In the genomic region with DNA sequence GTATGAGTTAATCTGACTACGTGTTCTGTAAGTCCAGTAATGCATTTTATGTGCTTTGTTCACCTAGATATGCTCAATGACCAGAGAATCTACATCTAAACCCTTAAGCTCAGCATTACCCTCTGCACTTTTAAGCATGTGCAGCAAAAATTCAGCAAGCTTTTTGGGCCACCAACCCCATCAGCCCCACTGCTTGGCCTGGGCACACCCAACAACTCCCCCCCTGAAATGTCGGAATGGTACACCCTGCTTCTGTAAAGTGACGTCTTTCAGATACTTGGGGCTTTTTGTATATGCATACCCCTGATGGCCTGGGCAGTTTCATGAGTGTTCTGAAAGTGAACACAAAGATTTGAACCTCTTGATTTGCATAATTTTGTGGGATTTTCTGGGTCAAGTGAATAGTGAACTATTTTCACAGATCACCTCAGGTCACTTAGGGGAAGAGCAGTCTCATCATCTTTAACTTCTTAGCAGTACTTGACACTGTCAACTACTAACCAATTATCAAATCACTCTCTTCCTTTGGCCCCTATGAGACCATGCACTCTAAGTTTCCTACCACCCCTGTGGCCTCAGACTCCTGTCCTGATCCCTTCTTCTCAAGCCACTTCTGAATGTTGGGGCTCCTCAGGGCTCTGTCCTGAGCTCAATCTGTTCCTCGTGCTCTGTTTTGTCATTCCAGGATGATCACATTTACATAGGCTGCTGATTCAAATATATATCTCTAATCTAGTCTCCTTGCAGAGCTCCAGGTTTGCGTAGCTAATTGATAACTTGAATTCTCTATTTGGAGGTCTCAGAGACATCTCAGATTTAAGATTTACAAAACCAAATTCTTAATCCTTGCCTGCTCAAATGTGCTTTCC, we compare ENCODE assay signal across 14 cellular contexts.
DNase-seq lines count a peak whose midpoint lies in the region; ATAC-seq and TF ChIP-seq lines count a peak whose summit lies in the region.
"Had no signal": no experiment of that assay in that cellular context is flagged by ENCODE, and none has a peak within 500 bp of the region (broad histone marks: within the 10 kb centered on the region; RNA-seq: fewer than 3 reads in every experiment).

No MANE protein-coding gene starts in this region.

- peak overlapping the region; percentile 30 for H3K4me3 ChIP-seq in GM12865 (ENCODE audit: low read depth, low read length)
- H3K4me3 ChIP-seq: gastroesophageal sphincter, lower lobe of right lung, vagina had no signal

- DNase-seq in GM12865 (ENCODE audit: low read depth): peak; percentile 99
- DNase-seq in iPS-NIHi11 (ENCODE audit: low spot score): no peak
- no peak for DNase-seq in stimulated activated CD4-positive, alpha-beta T cell treated with anti-CD3 and anti-CD28 coated beads, Interleukin-2, amount 100 ng/mL, for 24 hours
- no peak for DNase-seq in DMS53 (lab: John Stamatoyannopoulos, UW)
- no peak for DNase-seq in RPMI8226
- DNase-seq: activated naive CD4-positive, alpha-beta T cell; cortex of kidney; lower lobe of right lung; NCI-H1694 treated with DMSO at 0.1 percent for 48 hours had no signal

- ATAC-seq in GM19328 (IDR thresholded peaks at IDR 0.05; ENCODE audit: unreplicated experiment) (peak; percentile 89), HG02759 (IDR thresholded peaks at IDR 0.05; ENCODE audit: unreplicated experiment) (peak; percentile 91), HG03457 (IDR thresholded peaks at IDR 0.05; ENCODE audit: unreplicated experiment) (peak; percentile 91)
- ATAC-seq: gastroesophageal sphincter, lower lobe of right lung had no signal

- no peak for TF ChIP-seq CTCF in GM12865 (IDR thresholded peaks at IDR 0.05; ENCODE audit: insufficient read depth, low read depth, low read length, missing control alignments)
